Comparison of ENCODE assay signal across 1 cellular context in the genomic region with DNA sequence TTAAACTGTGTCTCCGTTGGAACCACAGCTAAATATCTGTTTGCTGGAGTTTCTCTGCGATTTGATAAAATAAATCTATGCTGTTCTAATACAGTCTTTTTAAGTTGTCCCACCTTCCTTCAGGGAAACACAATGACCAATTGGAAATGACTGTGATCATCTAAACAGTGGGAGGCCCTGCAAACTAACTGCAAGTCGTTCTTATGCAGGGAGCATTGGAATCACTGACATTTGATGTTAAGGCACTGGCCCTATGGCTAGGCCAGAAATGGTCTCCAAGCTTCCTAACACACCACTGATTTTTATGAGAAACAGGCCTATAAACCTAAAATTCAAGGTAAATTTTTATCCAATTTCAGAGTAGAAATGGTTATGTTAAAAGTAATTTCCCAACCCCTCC.
TF ChIP-seq lines count a peak whose summit lies in the region.

No MANE protein-coding gene starts in this region.

TF ChIP-seq in WTC11, 78 proteins besides CTCF, POLR2A, EP300 and RAD21:
- TF ChIP-seq TCF7 (CRISPR knock-in tag; IDR thresholded peaks at IDR 0.05; ENCODE audit: low read depth) (no peak), RELA (CRISPR knock-in tag; IDR thresholded peaks at IDR 0.05; ENCODE audit: borderline replicate concordance) (no peak), FOXJ3 (CRISPR knock-in tag; IDR thresholded peaks at IDR 0.05; ENCODE audit: borderline replicate concordance) (no peak), GTF2I (CRISPR knock-in tag; conservative IDR thresholded peaks at IDR 0.05) (no peak), NFYB (CRISPR knock-in tag; conservative IDR thresholded peaks at IDR 0.05; ENCODE audit: low read depth) (no peak), ETV6 (CRISPR knock-in tag; IDR thresholded peaks at IDR 0.05) (no peak)
- TF ChIP-seq, protein P1, sequence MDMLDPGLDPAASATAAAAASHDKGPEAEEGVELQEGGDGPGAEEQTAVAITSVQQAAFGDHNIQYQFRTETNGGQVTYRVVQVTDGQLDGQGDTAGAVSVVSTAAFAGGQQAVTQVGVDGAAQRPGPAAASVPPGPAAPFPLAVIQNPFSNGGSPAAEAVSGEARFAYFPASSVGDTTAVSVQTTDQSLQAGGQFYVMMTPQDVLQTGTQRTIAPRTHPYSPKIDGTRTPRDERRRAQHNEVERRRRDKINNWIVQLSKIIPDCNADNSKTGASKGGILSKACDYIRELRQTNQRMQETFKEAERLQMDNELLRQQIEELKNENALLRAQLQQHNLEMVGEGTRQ (CRISPR knock-in tag; IDR thresholded peaks at IDR 0.05) = no peak
- TF ChIP-seq, protein P2, sequence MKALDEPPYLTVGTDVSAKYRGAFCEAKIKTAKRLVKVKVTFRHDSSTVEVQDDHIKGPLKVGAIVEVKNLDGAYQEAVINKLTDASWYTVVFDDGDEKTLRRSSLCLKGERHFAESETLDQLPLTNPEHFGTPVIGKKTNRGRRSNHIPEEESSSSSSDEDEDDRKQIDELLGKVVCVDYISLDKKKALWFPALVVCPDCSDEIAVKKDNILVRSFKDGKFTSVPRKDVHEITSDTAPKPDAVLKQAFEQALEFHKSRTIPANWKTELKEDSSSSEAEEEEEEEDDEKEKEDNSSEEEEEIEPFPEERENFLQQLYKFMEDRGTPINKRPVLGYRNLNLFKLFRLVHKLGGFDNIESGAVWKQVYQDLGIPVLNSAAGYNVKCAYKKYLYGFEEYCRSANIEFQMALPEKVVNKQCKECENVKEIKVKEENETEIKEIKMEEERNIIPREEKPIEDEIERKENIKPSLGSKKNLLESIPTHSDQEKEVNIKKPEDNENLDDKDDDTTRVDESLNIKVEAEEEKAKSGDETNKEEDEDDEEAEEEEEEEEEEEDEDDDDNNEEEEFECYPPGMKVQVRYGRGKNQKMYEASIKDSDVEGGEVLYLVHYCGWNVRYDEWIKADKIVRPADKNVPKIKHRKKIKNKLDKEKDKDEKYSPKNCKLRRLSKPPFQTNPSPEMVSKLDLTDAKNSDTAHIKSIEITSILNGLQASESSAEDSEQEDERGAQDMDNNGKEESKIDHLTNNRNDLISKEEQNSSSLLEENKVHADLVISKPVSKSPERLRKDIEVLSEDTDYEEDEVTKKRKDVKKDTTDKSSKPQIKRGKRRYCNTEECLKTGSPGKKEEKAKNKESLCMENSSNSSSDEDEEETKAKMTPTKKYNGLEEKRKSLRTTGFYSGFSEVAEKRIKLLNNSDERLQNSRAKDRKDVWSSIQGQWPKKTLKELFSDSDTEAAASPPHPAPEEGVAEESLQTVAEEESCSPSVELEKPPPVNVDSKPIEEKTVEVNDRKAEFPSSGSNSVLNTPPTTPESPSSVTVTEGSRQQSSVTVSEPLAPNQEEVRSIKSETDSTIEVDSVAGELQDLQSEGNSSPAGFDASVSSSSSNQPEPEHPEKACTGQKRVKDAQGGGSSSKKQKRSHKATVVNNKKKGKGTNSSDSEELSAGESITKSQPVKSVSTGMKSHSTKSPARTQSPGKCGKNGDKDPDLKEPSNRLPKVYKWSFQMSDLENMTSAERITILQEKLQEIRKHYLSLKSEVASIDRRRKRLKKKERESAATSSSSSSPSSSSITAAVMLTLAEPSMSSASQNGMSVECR (CRISPR knock-in tag; IDR thresholded peaks at IDR 0.05; ENCODE audit: borderline replicate concordance) = no peak
- TF ChIP-seq, protein P3, sequence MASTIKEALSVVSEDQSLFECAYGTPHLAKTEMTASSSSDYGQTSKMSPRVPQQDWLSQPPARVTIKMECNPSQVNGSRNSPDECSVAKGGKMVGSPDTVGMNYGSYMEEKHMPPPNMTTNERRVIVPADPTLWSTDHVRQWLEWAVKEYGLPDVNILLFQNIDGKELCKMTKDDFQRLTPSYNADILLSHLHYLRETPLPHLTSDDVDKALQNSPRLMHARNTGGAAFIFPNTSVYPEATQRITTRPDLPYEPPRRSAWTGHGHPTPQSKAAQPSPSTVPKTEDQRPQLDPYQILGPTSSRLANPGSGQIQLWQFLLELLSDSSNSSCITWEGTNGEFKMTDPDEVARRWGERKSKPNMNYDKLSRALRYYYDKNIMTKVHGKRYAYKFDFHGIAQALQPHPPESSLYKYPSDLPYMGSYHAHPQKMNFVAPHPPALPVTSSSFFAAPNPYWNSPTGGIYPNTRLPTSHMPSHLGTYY (CRISPR knock-in tag; IDR thresholded peaks at IDR 0.05) = no peak
TF ChIP-seq in WTC11: peak in this region for 0.
